Comparison of ENCODE assay signal across 9 cellular contexts in the genomic region with DNA sequence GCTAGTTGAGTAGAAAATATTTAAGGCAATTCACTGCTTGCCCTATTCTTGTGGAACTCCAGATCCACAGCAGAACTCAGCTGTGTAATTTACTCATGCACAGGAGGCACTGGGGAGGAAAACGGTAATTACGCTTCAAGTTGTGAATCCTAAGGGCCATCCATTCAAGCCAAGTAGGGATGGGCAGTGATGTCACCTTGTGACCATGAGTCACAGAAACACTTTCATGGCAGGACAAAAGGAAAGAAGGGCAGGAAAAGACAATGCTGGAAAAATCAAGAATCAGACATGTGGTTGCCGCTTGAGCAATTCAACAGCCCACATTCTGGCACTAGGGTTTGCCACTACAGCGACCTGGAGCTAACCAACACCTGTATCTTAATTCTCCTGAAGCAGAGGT. TPM values are rescaled to one million over a fixed set of nuclear protein-coding genes. Genes with fewer than 3 reads are reported as not detected.
A peak's percentile ranks its signal among the peaks of the same experiment; 100 is the strongest.
DNase-seq lines count a peak whose midpoint lies in the region; FAIRE-seq and TF ChIP-seq lines count a peak whose summit lies in the region.
"Had no signal": no experiment of that assay in that cellular context is flagged by ENCODE, and none has a peak within 500 bp of the region (broad histone marks: within the 10 kb centered on the region; RNA-seq: fewer than 3 reads in every experiment).

No MANE protein-coding gene starts in this region.

- WGBS in suprapubic skin = 88% methylated on average over 4 of the region's 4 CpGs

- H3K4me3 ChIP-seq in fibroblast of the aortic adventitia (ENCODE audit: low read depth, low read length) (peak overlapping the region; percentile 95), suprapubic skin (peak overlapping the region; percentile 96), kidney (ENCODE audit: low read length in 2 of 2) (no peak overlapping the region)

- H3K9ac ChIP-seq in kidney (ENCODE audit: low read length in 2 of 2) = no peak overlapping the region

- H3K27me3 Mint-ChIP-seq in activated naive CD4-positive, alpha-beta T cell treated with anti-CD3 and anti-CD28 coated beads, Interleukin-2, amount 10 ng/mL, durations not matched to agents 7 days and 5 days = peaks cover 6% of the 10 kb centered on the region

- CTCF ChIA-PET in activated naive CD4-positive, alpha-beta T cell treated with anti-CD3 and anti-CD28 coated beads, Interleukin-2, amount 10 ng/mL, durations not matched to agents 7 days and 5 days (lab: Charles Lee) = interaction anchor here (1.7 kb wide), 1 partner anchor 324 kb away, joined by 5 read pairs; no protein-coding TSS in a partner anchor

- no peaks in the 10 kb centered on the region for H3K27me3 ChIP-seq in suprapubic skin

- TF ChIP-seq EP300 in suprapubic skin (IDR thresholded peaks at IDR 0.05) = no peak

- intact Hi-C loops in kidney (cut with DNase I) = no loop called here

- no peak for DNase-seq in activated naive CD4-positive, alpha-beta T cell treated with anti-CD3 and anti-CD28 coated beads, Interleukin-2, amount 10 ng/mL, durations not matched to agents 7 days and 5 days
- no peak for DNase-seq in activated naive CD4-positive, alpha-beta T cell (lab: John Stamatoyannopoulos, UW)
- peak; percentile 2 for DNase-seq in SW480 (ENCODE audit: low spot score)
- DNase-seq in fibroblast of the aortic adventitia (ENCODE audit: low read depth) = peak; percentile 18
- DNase-seq in suprapubic skin (ENCODE audit: low spot score in 2 of 2) = no peak
- no peak for DNase-seq in superior temporal gyrus (ENCODE audit: extremely low spot score)
- DNase-seq in activated gamma-delta T cell treated with Interleukin-2 at 50 U/mL for 16 hours = no peak
- DNase-seq in kidney = no peak
- DNase-seq: NCI-H446 treated with DMSO at 0.1 percent for 48 hours had no signal

- H3K4me1 ChIP-seq in suprapubic skin (peaks cover 31% of the 10 kb centered on the region), kidney (ENCODE audit: control insufficient read depth in 1 of 2, insufficient read depth in 1 of 2, low read depth in 1 of 2, low read length in 2 of 2) (peaks cover 0 to 2% of the 10 kb centered on the region in 2 donors)

- H3K9me3 Mint-ChIP-seq in activated naive CD4-positive, alpha-beta T cell treated with anti-CD3 and anti-CD28 coated beads, Interleukin-2, amount 10 ng/mL, durations not matched to agents 7 days and 5 days = no peaks in the 10 kb centered on the region

- TF ChIP-seq CTCF in fibroblast of the aortic adventitia (IDR thresholded peaks at IDR 0.05; ENCODE audit: insufficient read depth, low read length) (no peak), suprapubic skin (IDR thresholded peaks at IDR 0.05) (no peak), kidney (IDR thresholded peaks at IDR 0.05; ENCODE audit: borderline replicate concordance, extremely low read depth, insufficient read depth) (no peak)

- peaks cover 29% of the 10 kb centered on the region for H3K4me1 Mint-ChIP-seq in activated naive CD4-positive, alpha-beta T cell treated with anti-CD3 and anti-CD28 coated beads, Interleukin-2, amount 10 ng/mL, durations not matched to agents 7 days and 5 days

- peaks cover 11% of the 10 kb centered on the region for H3K36me3 Mint-ChIP-seq in activated naive CD4-positive, alpha-beta T cell treated with anti-CD3 and anti-CD28 coated beads, Interleukin-2, amount 10 ng/mL, durations not matched to agents 7 days and 5 days

- FAIRE-seq in kidney (lab: Jason Lieb, UNC) = no peak

- peak overlapping the region; percentile 32 for H3K4me3 Mint-ChIP-seq in activated naive CD4-positive, alpha-beta T cell treated with anti-CD3 and anti-CD28 coated beads, Interleukin-2, amount 10 ng/mL, durations not matched to agents 7 days and 5 days

- no peak for TF ChIP-seq POLR2A in suprapubic skin (IDR thresholded peaks at IDR 0.05)

- H3K36me3 ChIP-seq in suprapubic skin = peaks cover 3% of the 10 kb centered on the region
- no peaks in the 10 kb centered on the region for H3K36me3 ChIP-seq in kidney (ENCODE audit: control insufficient read depth in 1 of 2, insufficient read depth in 2 of 2, low read length in 2 of 2)

- no peak overlapping the region for H3K27ac Mint-ChIP-seq in activated naive CD4-positive, alpha-beta T cell treated with anti-CD3 and anti-CD28 coated beads, Interleukin-2, amount 10 ng/mL, durations not matched to agents 7 days and 5 days

- H3K9me3 ChIP-seq in suprapubic skin (no peaks in the 10 kb centered on the region), kidney (ENCODE audit: control insufficient read depth in 1 of 2, low read length in 2 of 2) (no peaks in the 10 kb centered on the region)

- H3K27ac ChIP-seq in suprapubic skin (no peak overlapping the region), kidney (ENCODE audit: low read depth in 2 of 2, low read length in 2 of 2) (no peak overlapping the region)

RNA-seq across cellular contexts. Expression of a gene that starts 1.4 kb away (rescaled TPM):
- 2.9 and 15.8 TPM in 2 replicates for total RNA-seq in fibroblast of the aortic adventitia (ENCODE audit: low replicate concordance)
- total RNA-seq in suprapubic skin = 10 to 100 TPM; 15.3 to 33.2 (median 22.8) TPM
- total RNA-seq in kidney = 11.4 TPM
- polyA plus RNA-seq in kidney (ENCODE audit: insufficient read depth, low read depth, low replicate concordance) = 4.9 TPM

Comparison
In these comparisons a context has a peak if more than half of its experiments do, and no peak if none do; other contexts are left out.
1. DNase-seq: peak in SW480 (single experiment) and fibroblast of the aortic adventitia (single experiment); none in activated naive CD4-positive, alpha-beta T cell treated with anti-CD3 and anti-CD28 coated beads, Interleukin-2, amount 10 ng/mL, durations not matched to agents 7 days and 5 days (single experiment), activated naive CD4-positive, alpha-beta T cell (0 of 4), suprapubic skin (0 of 2), superior temporal gyrus (single experiment), activated gamma-delta T cell treated with Interleukin-2 at 50 U/mL for 16 hours (single experiment) and kidney (single experiment).
2. H3K4me3 ChIP-seq: peak in fibroblast of the aortic adventitia (single experiment) and suprapubic skin (single experiment); none in kidney (0 of 2).